4 cellular contexts compared by ENCODE assay signal in genomic region chr9:83111169-83111568, GRCh38. TPM values are rescaled to one million over a fixed set of nuclear protein-coding genes. Genes with fewer than 3 reads are reported as not detected.
"Had no signal": no experiment of that assay in that cellular context is flagged by ENCODE, and none has a peak within 500 bp of the region (broad histone marks: within the 10 kb centered on the region; RNA-seq: fewer than 3 reads in every experiment).

No MANE protein-coding gene starts in this region.

- DNase-seq: GDM1, GF-D8 had no signal

- H3K4me3 ChIP-seq: GM12878 had no signal

- ATAC-seq: GM12878 had no signal

RNA-seq across cellular contexts. Expression of gene RASEF, which starts 48.2 kb away (rescaled TPM):
- total RNA-seq: G401 had no signal
